ENCODE assay signal across 13 cellular contexts in the genomic region with DNA sequence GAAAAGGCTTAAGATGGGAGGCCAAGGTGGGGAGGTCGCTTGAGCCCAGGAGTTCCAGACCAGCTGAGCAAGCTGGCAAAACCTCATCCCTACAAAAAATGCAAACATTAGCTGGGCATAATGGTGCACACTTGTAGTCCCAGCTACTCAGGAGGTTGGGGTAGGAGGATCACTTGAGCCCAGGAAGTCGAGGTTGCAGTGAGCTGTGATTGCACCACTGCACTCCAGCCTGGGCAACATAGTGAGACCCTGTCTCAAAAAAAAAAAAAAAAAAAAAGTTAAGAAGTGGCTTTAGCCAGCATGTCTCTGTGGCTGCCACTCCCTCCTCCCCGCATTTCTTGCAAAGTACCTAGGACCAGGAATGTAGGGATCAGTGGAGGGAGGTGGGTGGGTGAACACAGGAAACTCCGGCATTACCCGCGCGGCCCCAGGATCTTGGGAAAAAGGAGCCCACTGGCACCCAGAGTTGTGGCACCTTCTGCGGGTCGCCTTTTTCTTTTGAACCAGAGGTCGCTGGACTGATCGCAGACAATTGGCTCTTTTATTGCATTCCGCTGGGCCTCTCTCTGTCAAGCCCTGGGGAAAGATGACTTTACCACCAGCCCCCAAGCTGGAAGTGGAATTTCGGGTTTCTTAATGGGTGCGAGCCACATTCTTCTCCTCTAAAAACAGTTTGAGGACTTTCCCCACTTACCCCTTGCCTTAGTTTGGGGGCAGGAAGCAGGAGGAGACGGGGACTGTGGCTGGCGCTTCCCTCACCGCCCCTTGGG. TPM values are rescaled to one million over a fixed set of nuclear protein-coding genes. Genes with fewer than 3 reads are reported as not detected.
DNase-seq lines count a peak whose midpoint lies in the region; ATAC-seq, FAIRE-seq and TF ChIP-seq lines count a peak whose summit lies in the region.
"Had no signal": no experiment of that assay in that cellular context is flagged by ENCODE, and none has a peak within 500 bp of the region (broad histone marks: within the 10 kb centered on the region; RNA-seq: fewer than 3 reads in every experiment).

No MANE protein-coding gene starts in this region.

- H3K9me3 ChIP-seq in A549 (no peaks in the 10 kb centered on the region), T-helper 17 cell (ENCODE audit: control insufficient read depth, low read length, poor library complexity, severe bottlenecking) (no peaks in the 10 kb centered on the region), iPS-18c (ENCODE audit: control insufficient read depth, insufficient read depth, low read length) (peaks cover 2% of the 10 kb centered on the region)

- TF ChIP-seq CTCF in A549 (IDR thresholded peaks at IDR 0.05), result no peak
- TF ChIP-seq CTCF in GM12865 (IDR thresholded peaks at IDR 0.05; ENCODE audit: insufficient read depth, low read depth, low read length, missing control alignments), result no peak
- no peak for TF ChIP-seq CTCF in D721Med (IDR thresholded peaks at IDR 0.05; ENCODE audit: insufficient read depth, missing control alignments)

- H3K4me3 ChIP-seq in A549 (0 out of 3 replicates have a peak overlapping the region, but pooled peaks have one; percentile 54), GM12865 (ENCODE audit: low read depth, low read length) (peak overlapping the region; percentile 47), iPS-18c (ENCODE audit: insufficient read depth, low read depth, low read length) (peak overlapping the region; percentile 47; the same call in 1 of the 2 replicates)

- H3K4me3 Mint-ChIP-seq in T-helper 17 cell, result peak overlapping the region; percentile 62

- no peak for TF ChIP-seq EP300 in A549 (IDR thresholded peaks at IDR 0.05)

- peaks cover 20% of the 10 kb centered on the region for H3K4me1 Mint-ChIP-seq in T-helper 17 cell

- peaks cover 70% of the 10 kb centered on the region for H3K4me1 ChIP-seq in A549

- ATAC-seq in A549 (no peak), T-helper 17 cell (no peak)

- 80% methylated on average over 17 of the region's 17 CpGs for WGBS in A549 (ENCODE audit: missing lambda C conversion rate)

- peak overlapping the region; percentile 74 to 83; a peak in 5 of 6 replicates for H3K27ac ChIP-seq in A549
- H3K27ac ChIP-seq: cardiac muscle cell had no signal

- H3K27ac Mint-ChIP-seq in T-helper 17 cell, result no peak overlapping the region

- POLR2A ChIA-PET in A549 (lab: Yijun Ruan, JAX), result interaction anchor here (1.4 kb wide), 1 partner anchor 12 kb away, joined by 4 read pairs; no protein-coding TSS in a partner anchor

- CTCF ChIA-PET in A549 (lab: Yijun Ruan, JAX), result interaction anchor here (0.8 to 16.1 kb wide), 6 partner anchors 9 to 121 kb away, joined by 3 to 235 read pairs (median 6); no protein-coding TSS in a partner anchor

- DNase-seq in A549 (ENCODE audit: low read depth in 1 of 2, low spot score in 1 of 2) (no peak), GM12865 (ENCODE audit: low read depth) (no peak), T-helper 17 cell (no peak), D721Med (ENCODE audit: insufficient read length, low spot score) (no peak), NCI-H2081 (lab: John Stamatoyannopoulos, UW) (no peak), OCI-M1 (lab: John Stamatoyannopoulos, UW) (no peak)
- DNase-seq in stimulated activated CD8-positive, alpha-beta memory T cell treated with anti-CD3 and anti-CD28 coated beads, Interleukin-4, amount 100 ng/mL, for 48 hours, result no peak
- DNase-seq: left cardiac atrium, Right ventricle myocardium superior had no signal

- peaks cover 9% of the 10 kb centered on the region for H3K36me3 Mint-ChIP-seq in T-helper 17 cell (ENCODE audit: low read depth)

- H3K4me2 ChIP-seq in A549, result peak overlapping the region; percentile 98; the same call in 2 of the 3 replicates

- no peak for FAIRE-seq in A549 (lab: Jason Lieb, UNC)
- FAIRE-seq in D721Med (lab: Jason Lieb, UNC), result no peak
- FAIRE-seq: GM12892 had no signal

- no peak for TF ChIP-seq POLR2A in A549 (IDR thresholded peaks at IDR 0.05; ENCODE audit: low read length)

- no peak for TF ChIP-seq RAD21 in A549 (conservative IDR thresholded peaks at IDR 0.05 in 1 of 2, IDR thresholded peaks at IDR 0.05 in 1 of 2)

- H3K27me3 Mint-ChIP-seq in T-helper 17 cell, result peaks cover 19% of the 10 kb centered on the region

TF ChIP-seq in A549, 52 proteins besides CTCF, POLR2A, EP300 and RAD21:
- TF ChIP-seq SMC3 (IDR thresholded peaks at IDR 0.05) (no peak), FOSL2 (IDR thresholded peaks at IDR 0.05) (no peak), FOSL2 (CRISPR knock-in tag; IDR thresholded peaks at IDR 0.05) (no peak), EHMT2 (IDR thresholded peaks at IDR 0.05; ENCODE audit: low read depth) (no peak), JUN (IDR thresholded peaks at IDR 0.05) (no peak), ELK1 (IDR thresholded peaks at IDR 0.05; ENCODE audit: low read depth, low read length) (no peak), NR3C1 (IDR thresholded peaks at IDR 0.05) (no peak), RARB (CRISPR knock-in tag; IDR thresholded peaks at IDR 0.05) (no peak), HOXA7 (CRISPR knock-in tag; IDR thresholded peaks at IDR 0.05) (no peak), CBX8 (IDR thresholded peaks at IDR 0.05) (no peak), ZC3H11A (IDR thresholded peaks at IDR 0.05) (no peak), RCOR1 (IDR thresholded peaks at IDR 0.05; ENCODE audit: low read depth, low read length) (no peak), FOXS1 (CRISPR knock-in tag; IDR thresholded peaks at IDR 0.05) (no peak), HDAC2 (IDR thresholded peaks at IDR 0.05) (no peak), POLR2AphosphoS2 (conservative IDR thresholded peaks at IDR 0.05; ENCODE audit: low read length) (no peak), GATA3 (IDR thresholded peaks at IDR 0.05; ENCODE audit: borderline replicate concordance) (no peak), FOSB (CRISPR knock-in tag; IDR thresholded peaks at IDR 0.05) (no peak), MAX (IDR thresholded peaks at IDR 0.05) (no peak)
- TF ChIP-seq, protein P1, sequence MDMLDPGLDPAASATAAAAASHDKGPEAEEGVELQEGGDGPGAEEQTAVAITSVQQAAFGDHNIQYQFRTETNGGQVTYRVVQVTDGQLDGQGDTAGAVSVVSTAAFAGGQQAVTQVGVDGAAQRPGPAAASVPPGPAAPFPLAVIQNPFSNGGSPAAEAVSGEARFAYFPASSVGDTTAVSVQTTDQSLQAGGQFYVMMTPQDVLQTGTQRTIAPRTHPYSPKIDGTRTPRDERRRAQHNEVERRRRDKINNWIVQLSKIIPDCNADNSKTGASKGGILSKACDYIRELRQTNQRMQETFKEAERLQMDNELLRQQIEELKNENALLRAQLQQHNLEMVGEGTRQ (IDR thresholded peaks at IDR 0.05), result no peak

RNA-seq across cellular contexts. Expression of gene VGF, which starts 3.5 kb away (rescaled TPM):
- polyA plus RNA-seq in A549 (2011; rRNA removed), result 0.16 and 0.21 TPM in 2 replicates
- 0.42 and 0.73 TPM in 2 replicates for polyA plus RNA-seq in A549 (2012; cell fraction: cytosol; rRNA removed)
- 0.97 and 1.7 TPM in 2 replicates for polyA plus RNA-seq in A549 (2012; cell fraction: nucleus; rRNA removed)
- 1.4 to 2.7 TPM (median 2.0 TPM) in 3 replicates for polyA plus RNA-seq in A549 (2017; fragmentation: RNase III; extraction: RNeasy Plus Mini Kit Qiagen cat#74134 plus additional on column Dnase treatment)
- polyA minus RNA-seq in A549 (2011; rRNA and poly(A)+ RNA removed), result 0.17 TPM in 1 of 2 replicates, not detected in the other
- total RNA-seq in T-helper 17 cell, result not detected
- total RNA-seq: left cardiac atrium, Right ventricle myocardium superior had no signal
- polyA plus RNA-seq: fibroblast of lung had no signal

RNA-seq across cellular contexts. Expression of gene AP1S1, which starts 7.6 kb away (rescaled TPM):
- polyA plus RNA-seq in A549 (2011; rRNA removed) (107 and 128 TPM in 2 replicates), A549 (2017; fragmentation: RNase III; extraction: RNeasy Plus Mini Kit Qiagen cat#74134 plus additional on column Dnase treatment) (181 to 187 TPM (median 182 TPM) in 3 replicates)
- 163 and 166 TPM in 2 replicates for polyA plus RNA-seq in A549 (2012; cell fraction: cytosol; rRNA removed)
- 79.8 and 104 TPM in 2 replicates for polyA plus RNA-seq in A549 (2012; cell fraction: nucleus; rRNA removed)
- polyA minus RNA-seq in A549 (2011; rRNA and poly(A)+ RNA removed), result 48.5 and 54.1 TPM in 2 replicates
- 10 to 100 TPM in 1 of 2 donors, 1 to 10 TPM in 1; 9.7 to 11.7 TPM for total RNA-seq in T-helper 17 cell

RNA-seq across cellular contexts. Expression of gene NAT16, which starts 18.2 kb away (rescaled TPM):
- polyA plus RNA-seq in A549 (2011; rRNA removed), result 0.03 and 0.05 TPM in 2 replicates
- 0.03 and 0.04 TPM in 2 replicates for polyA plus RNA-seq in A549 (2012; cell fraction: cytosol; rRNA removed)
- 0.09 and 0.18 TPM in 2 replicates for polyA plus RNA-seq in A549 (2012; cell fraction: nucleus; rRNA removed)
- 0.07 to 0.12 TPM in 2 of 3 replicates, not detected in the other for polyA plus RNA-seq in A549 (2017; fragmentation: RNase III; extraction: RNeasy Plus Mini Kit Qiagen cat#74134 plus additional on column Dnase treatment)
- not detected in 2 replicates for polyA minus RNA-seq in A549 (2011; rRNA and poly(A)+ RNA removed)
- total RNA-seq in T-helper 17 cell, result not detected
- total RNA-seq: fibroblast of lung, left cardiac atrium, Right ventricle myocardium superior had no signal
- polyA plus RNA-seq: cardiac muscle cell, fibroblast of lung had no signal

RNA-seq across cellular contexts. Expression of gene SERPINE1, which starts 35.0 kb away (rescaled TPM):
- polyA plus RNA-seq in A549 (2011; rRNA removed), result 300 and 355 TPM in 2 replicates
- 315 and 419 TPM in 2 replicates for polyA plus RNA-seq in A549 (2012; cell fraction: cytosol; rRNA removed)
- 684 and 700 TPM in 2 replicates for polyA plus RNA-seq in A549 (2012; cell fraction: nucleus; rRNA removed)
- 286 to 399 TPM (median 346 TPM) in 3 replicates for polyA plus RNA-seq in A549 (2017; fragmentation: RNase III; extraction: RNeasy Plus Mini Kit Qiagen cat#74134 plus additional on column Dnase treatment)
- 377 and 382 TPM in 2 replicates for polyA minus RNA-seq in A549 (2011; rRNA and poly(A)+ RNA removed)
- total RNA-seq in T-helper 17 cell, result 1 to 10 TPM in 1 of 2 donors, under 1 TPM in 1; 0.32 to 2.5 TPM

RNA-seq across cellular contexts. Expression of gene MOGAT3, which starts 39.0 kb away (rescaled TPM):
- polyA plus RNA-seq in A549 (2011; rRNA removed) (0.11 and 0.14 TPM in 2 replicates), A549 (2017; fragmentation: RNase III; extraction: RNeasy Plus Mini Kit Qiagen cat#74134 plus additional on column Dnase treatment) (0.09 TPM in 1 of 3 replicates, not detected in the others)
- 0.05 TPM in 1 of 2 replicates, not detected in the other for polyA plus RNA-seq in A549 (2012; cell fraction: cytosol; rRNA removed)
- 0.02 and 0.10 TPM in 2 replicates for polyA plus RNA-seq in A549 (2012; cell fraction: nucleus; rRNA removed)
- 0.44 TPM in 1 of 2 replicates, not detected in the other for polyA minus RNA-seq in A549 (2011; rRNA and poly(A)+ RNA removed)
- not detected for total RNA-seq in T-helper 17 cell
- total RNA-seq: cardiac muscle cell, fibroblast of lung, left cardiac atrium, Right ventricle myocardium superior had no signal
- polyA plus RNA-seq: cardiac muscle cell, fibroblast of lung had no signal
